Comparison of ENCODE assay signal across 9 cellular contexts in genomic region chr7:12257582-12257981, GRCh38. TPM values are rescaled to one million over a fixed set of nuclear protein-coding genes. Genes with fewer than 3 reads are reported as not detected.
DNase-seq lines count a peak whose midpoint lies in the region; ATAC-seq, FAIRE-seq and TF ChIP-seq lines count a peak whose summit lies in the region.
"Had no signal": no experiment of that assay in that cellular context is flagged by ENCODE, and none has a peak within 500 bp of the region (broad histone marks: within the 10 kb centered on the region; RNA-seq: fewer than 3 reads in every experiment).

No MANE protein-coding gene starts in this region.

- no peaks in the 10 kb centered on the region for H3K36me3 ChIP-seq in mammary epithelial cell (ENCODE audit: insufficient read depth, low read length)
- H3K36me3 ChIP-seq in pancreas, result no peaks in the 10 kb centered on the region
- H3K36me3 ChIP-seq in smooth muscle cell (ENCODE audit: low read depth), result no peaks in the 10 kb centered on the region

- H3F3A ChIP-seq in smooth muscle cell (ENCODE audit: low read depth), result no peaks in the 10 kb centered on the region

- no peak overlapping the region for H3K27ac ChIP-seq in mammary epithelial cell (ENCODE audit: insufficient read depth, low read depth, low read length)
- no peak overlapping the region for H3K27ac ChIP-seq in pancreas
- no peak overlapping the region for H3K27ac ChIP-seq in smooth muscle cell (ENCODE audit: low read depth)

- H3K79me2 ChIP-seq in mammary epithelial cell (ENCODE audit: insufficient read depth, low read length) (no peaks in the 10 kb centered on the region), smooth muscle cell (ENCODE audit: low read depth) (no peaks in the 10 kb centered on the region)

- peak overlapping the region; percentile 23 for H2AFZ ChIP-seq in mammary epithelial cell (ENCODE audit: low read depth, low read length)
- no peak overlapping the region for H2AFZ ChIP-seq in smooth muscle cell (ENCODE audit: low read depth)

- intact Hi-C loops in mammary epithelial cell (cut with micrococcal nuclease) (no loop called here), pancreas (cut with DNase I) (no loop called here)

- H3K4me2 ChIP-seq in mammary epithelial cell (ENCODE audit: insufficient read depth, low read depth, low read length) (no peak overlapping the region), smooth muscle cell (no peak overlapping the region)

- no peak for FAIRE-seq in pancreas (lab: Jason Lieb, UNC)

- CTCF ChIA-PET in mammary epithelial cell (lab: Charles Lee; ENCODE audit: low non-redundant PET), result no interaction called here

- H3K27me3 ChIP-seq in mammary epithelial cell (ENCODE audit: insufficient read depth, low read length) (no peaks in the 10 kb centered on the region), pancreas (no peaks in the 10 kb centered on the region), smooth muscle cell (ENCODE audit: low read depth) (no peaks in the 10 kb centered on the region)

- TF ChIP-seq CTCF in mammary epithelial cell (conservative IDR thresholded peaks at IDR 0.05 in 1 of 2, IDR thresholded peaks at IDR 0.05 in 1 of 2; ENCODE audit: extremely low read depth in 1 of 2, insufficient read depth in 1 of 2, low read depth in 1 of 2, low read length in 2 of 2), result no peak
- no peak for TF ChIP-seq CTCF in pancreas (IDR thresholded peaks at IDR 0.05)
- no peak for TF ChIP-seq CTCF in smooth muscle cell (IDR thresholded peaks at IDR 0.05; ENCODE audit: borderline replicate concordance, insufficient read depth, poor library complexity, severe bottlenecking)

- H3K4me3 ChIP-seq in mammary epithelial cell (replicated peaks in 1 of 3; ENCODE audit: insufficient read depth in 1 of 3, low read depth in 2 of 3, low read length in 3 of 3), result no peak overlapping the region
- no peak overlapping the region for H3K4me3 ChIP-seq in pancreas
- no peak overlapping the region for H3K4me3 ChIP-seq in smooth muscle cell

- H4K20me1 ChIP-seq in mammary epithelial cell (ENCODE audit: insufficient read depth, low read length) (no peaks in the 10 kb centered on the region), smooth muscle cell (ENCODE audit: low read depth) (no peaks in the 10 kb centered on the region)

- DNase-seq in activated T-cell treated with anti-CD3 and anti-CD28 coated beads, Interleukin-2, amount 50 U/mL, for 4 hours, result no peak
- DNase-seq in activated T-cell treated with anti-CD3 and anti-CD28 coated beads, Interleukin-2, amount 50 U/mL, for 24 hours, result no peak
- DNase-seq in MV-4-11 (lab: John Stamatoyannopoulos, UW) (peak; percentile 93), mammary epithelial cell (no peak), pancreas (no peak), cerebellar cortex (ENCODE audit: low spot score) (no peak), smooth muscle cell (lab: John Stamatoyannopoulos, UW; ENCODE audit: unreplicated experiment) (no peak)

- no peak overlapping the region for H3K4me3 Mint-ChIP-seq in activated T-cell treated with anti-CD3 and anti-CD28 coated beads, Interleukin-2, amount 50 U/mL, for 4 hours
- H3K4me3 Mint-ChIP-seq in activated T-cell treated with anti-CD3 and anti-CD28 coated beads, Interleukin-2, amount 50 U/mL, for 24 hours, result no peak overlapping the region
- H3K4me3 Mint-ChIP-seq: brain had no signal

- no peaks in the 10 kb centered on the region for H3K27me3 Mint-ChIP-seq in activated T-cell treated with anti-CD3 and anti-CD28 coated beads, Interleukin-2, amount 50 U/mL, for 4 hours (ENCODE audit: low read depth)
- no peaks in the 10 kb centered on the region for H3K27me3 Mint-ChIP-seq in activated T-cell treated with anti-CD3 and anti-CD28 coated beads, Interleukin-2, amount 50 U/mL, for 24 hours
- H3K27me3 Mint-ChIP-seq: brain had no signal

- BruUV-seq in mammary epithelial cell (replicated peaks; lab: Mats Ljungman, UMichigan), result no TSS peak

- no peaks in the 10 kb centered on the region for H3K36me3 Mint-ChIP-seq in activated T-cell treated with anti-CD3 and anti-CD28 coated beads, Interleukin-2, amount 50 U/mL, for 4 hours (ENCODE audit: insufficient read depth)
- H3K36me3 Mint-ChIP-seq in activated T-cell treated with anti-CD3 and anti-CD28 coated beads, Interleukin-2, amount 50 U/mL, for 24 hours (ENCODE audit: low read depth), result peaks cover under 1% of the 10 kb centered on the region
- H3K36me3 Mint-ChIP-seq: brain had no signal

- H3K4me1 Mint-ChIP-seq in activated T-cell treated with anti-CD3 and anti-CD28 coated beads, Interleukin-2, amount 50 U/mL, for 4 hours (ENCODE audit: low read depth), result peaks cover 11% of the 10 kb centered on the region
- peaks cover 20% of the 10 kb centered on the region for H3K4me1 Mint-ChIP-seq in activated T-cell treated with anti-CD3 and anti-CD28 coated beads, Interleukin-2, amount 50 U/mL, for 24 hours (ENCODE audit: low read depth)
- H3K4me1 Mint-ChIP-seq: brain had no signal

- H3K4me1 ChIP-seq in mammary epithelial cell (ENCODE audit: insufficient read depth, low read length), result no peaks in the 10 kb centered on the region
- H3K4me1 ChIP-seq in pancreas, result no peaks in the 10 kb centered on the region
- H3K4me1 ChIP-seq in smooth muscle cell (ENCODE audit: low read depth), result no peaks in the 10 kb centered on the region

- no peaks in the 10 kb centered on the region for H3K9me3 ChIP-seq in mammary epithelial cell (replicated peaks; ENCODE audit: insufficient read depth, low read length)
- no peaks in the 10 kb centered on the region for H3K9me3 ChIP-seq in pancreas
- H3K9me3 ChIP-seq in smooth muscle cell (replicated peaks; ENCODE audit: low read depth), result no peaks in the 10 kb centered on the region

- peak; percentile 85 to 87 for ATAC-seq in activated T-cell treated with anti-CD3 and anti-CD28 coated beads, Interleukin-2, amount 50 U/mL, for 4 hours
- peak; percentile 100 for ATAC-seq in HG02588 (IDR thresholded peaks at IDR 0.05; ENCODE audit: unreplicated experiment)
- ATAC-seq in pancreas, result peak in 3 of 4 donors; percentile 39 to 85 (median 76)

- no peak overlapping the region for H3K9ac ChIP-seq in mammary epithelial cell (ENCODE audit: insufficient read depth, low read length)
- H3K9ac ChIP-seq in smooth muscle cell (ENCODE audit: low read depth), result no peak overlapping the region

- WGBS in mammary epithelial cell (ENCODE audit: low coverage, missing lambda C conversion rate), result 96% methylated on average over 2 of the region's 2 CpGs
- WGBS in pancreas, 2 donors, result 93 to 94% methylated on average over 2 of the region's 2 CpGs
- WGBS in smooth muscle cell (ENCODE audit: low lambda C conversion rate), result 92% methylated on average over 2 of the region's 2 CpGs

- peaks cover 3% of the 10 kb centered on the region for H3K9me3 Mint-ChIP-seq in activated T-cell treated with anti-CD3 and anti-CD28 coated beads, Interleukin-2, amount 50 U/mL, for 4 hours
- H3K9me3 Mint-ChIP-seq in activated T-cell treated with anti-CD3 and anti-CD28 coated beads, Interleukin-2, amount 50 U/mL, for 24 hours, result peaks cover 6% of the 10 kb centered on the region

- H3K27ac Mint-ChIP-seq in activated T-cell treated with anti-CD3 and anti-CD28 coated beads, Interleukin-2, amount 50 U/mL, for 24 hours, result no peak overlapping the region
- H3K27ac Mint-ChIP-seq: brain had no signal

- in situ Hi-C loops in mammary epithelial cell (cut with MboI; ENCODE audit: low sequenced_read_pairs in 2 of 2), result no loop called here

- dilution Hi-C loops in mammary epithelial cell (cut with HindIII; ENCODE audit: low sequenced_read_pairs), result no loop called here

RNA-seq across cellular contexts. Expression of gene TMEM106B, which starts 46.5 kb away (rescaled TPM):
- total RNA-seq in activated T-cell treated with anti-CD3 and anti-CD28 coated beads, Interleukin-2, amount 50 U/mL, for 4 hours, result 10 to 100 TPM; 21.8 to 25.4 (median 22.1) TPM
- total RNA-seq in mammary epithelial cell, result 10 to 100 TPM; 33.5 to 75.2 TPM
- polyA plus RNA-seq in mammary epithelial cell, result 16.3 TPM
- 9.9 TPM for polyA minus RNA-seq in mammary epithelial cell
- 10 to 100 TPM; 12.8 to 29.6 (median 19.8) TPM for total RNA-seq in pancreas
- 10 to 100 TPM in 1 of 2 donors, 1 to 10 TPM in 1; 4.4 to 10.8 TPM for polyA plus RNA-seq in pancreas
- 107 and 132 TPM in 2 replicates for total RNA-seq in smooth muscle cell
- polyA plus RNA-seq in smooth muscle cell, result 22.0 and 27.9 TPM in 2 replicates
